1 cellular context compared by ENCODE assay signal in the genomic region with DNA sequence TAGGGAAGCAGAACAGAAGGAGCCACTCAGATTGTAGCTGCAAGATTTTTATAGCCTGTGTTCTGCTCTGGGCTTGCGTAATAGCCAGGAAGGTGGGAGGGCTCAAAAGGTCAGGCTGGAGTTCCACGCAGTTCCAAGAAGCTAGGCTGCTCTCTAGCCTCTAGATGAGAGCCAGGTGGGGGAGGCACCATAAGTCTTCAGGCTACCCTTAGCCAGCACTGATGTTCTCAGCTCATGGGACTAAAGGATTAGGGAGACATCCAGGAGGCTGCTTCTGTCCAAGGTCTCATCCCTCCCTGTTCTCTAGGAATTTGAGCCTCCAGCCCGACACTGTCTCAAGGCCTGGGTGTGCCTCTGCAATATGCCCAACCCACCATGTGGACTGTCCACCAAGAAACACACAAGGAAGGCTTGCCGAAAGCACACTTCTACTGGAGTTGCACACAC.
A peak's percentile ranks its signal among the peaks of the same experiment; 100 is the strongest.
TF ChIP-seq lines count a peak whose summit lies in the region.

No MANE protein-coding gene starts in this region.

TF ChIP-seq in HepG2, 621 proteins besides CTCF, POLR2A, EP300 and RAD21 (continues in another document):
- TF ChIP-seq ATF7 (IDR thresholded peaks at IDR 0.05) (no peak), ATF7 (CRISPR knock-in tag; IDR thresholded peaks at IDR 0.05) (no peak), GATAD1 (CRISPR knock-in tag; IDR thresholded peaks at IDR 0.05) (no peak), MAFF (IDR thresholded peaks at IDR 0.05; ENCODE audit: low read depth, low read length) (no peak), ZNF609 (CRISPR knock-in tag; IDR thresholded peaks at IDR 0.05; ENCODE audit: borderline replicate concordance) (no peak; the same call in 1 of the 2 replicates), SALL2 (CRISPR knock-in tag; IDR thresholded peaks at IDR 0.05) (no peak), ZNF205 (CRISPR knock-in tag; IDR thresholded peaks at IDR 0.05) (no peak), NPAS2 (CRISPR knock-in tag; IDR thresholded peaks at IDR 0.05; ENCODE audit: borderline replicate concordance) (no peak), FOXA1 (IDR thresholded peaks at IDR 0.05) (no peak), FOXA1 (CRISPR knock-in tag; IDR thresholded peaks at IDR 0.05) (no peak), HNF1B (CRISPR knock-in tag; IDR thresholded peaks at IDR 0.05) (no peak), CEBPG (CRISPR knock-in tag; IDR thresholded peaks at IDR 0.05) (peak; percentile 94), GMEB1 (CRISPR knock-in tag; IDR thresholded peaks at IDR 0.05; ENCODE audit: borderline replicate concordance) (no peak), PAF1 (CRISPR knock-in tag; IDR thresholded peaks at IDR 0.05) (no peak), SOX13 (IDR thresholded peaks at IDR 0.05) (no peak), SOX13 (CRISPR knock-in tag; conservative IDR thresholded peaks at IDR 0.05 in 1 of 2, IDR thresholded peaks at IDR 0.05 in 1 of 2) (no peak), ZNF597 (CRISPR knock-in tag; IDR thresholded peaks at IDR 0.05) (no peak), TRIM24 (CRISPR knock-in tag; IDR thresholded peaks at IDR 0.05) (no peak), NCOR1 (IDR thresholded peaks at IDR 0.05; ENCODE audit: borderline replicate concordance, low read length) (no peak), KDM5B (CRISPR knock-in tag; IDR thresholded peaks at IDR 0.05; ENCODE audit: borderline replicate concordance) (no peak), MYC (CRISPR knock-in tag; IDR thresholded peaks at IDR 0.05; ENCODE audit: borderline replicate concordance) (no peak), YY1 (IDR thresholded peaks at IDR 0.05; ENCODE audit: insufficient read depth, insufficient replicate concordance, low read depth, low read length) (no peak), YEATS2 (CRISPR knock-in tag; IDR thresholded peaks at IDR 0.05; ENCODE audit: borderline replicate concordance) (no peak), ZNF350 (CRISPR knock-in tag; IDR thresholded peaks at IDR 0.05; ENCODE audit: borderline replicate concordance, low read depth) (0 out of 2 replicates have a peak, but pooled peaks have one; percentile 7), KIAA2018 (CRISPR knock-in tag; IDR thresholded peaks at IDR 0.05; ENCODE audit: borderline replicate concordance) (no peak), HDAC1 (CRISPR knock-in tag; IDR thresholded peaks at IDR 0.05) (peak; percentile 59), ZNF639 (CRISPR knock-in tag; conservative IDR thresholded peaks at IDR 0.05) (no peak), TBX2 (CRISPR knock-in tag; IDR thresholded peaks at IDR 0.05; ENCODE audit: borderline replicate concordance) (no peak), SMAD9 (CRISPR knock-in tag; IDR thresholded peaks at IDR 0.05) (no peak), ATF2 (CRISPR knock-in tag; IDR thresholded peaks at IDR 0.05) (no peak), NFIC (IDR thresholded peaks at IDR 0.05; ENCODE audit: low read length) (no peak), CHD4 (IDR thresholded peaks at IDR 0.05; ENCODE audit: borderline replicate concordance, low read length) (no peak)
- TF ChIP-seq, protein P1, sequence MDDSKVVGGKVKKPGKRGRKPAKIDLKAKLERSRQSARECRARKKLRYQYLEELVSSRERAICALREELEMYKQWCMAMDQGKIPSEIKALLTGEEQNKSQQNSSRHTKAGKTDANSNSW (CRISPR knock-in tag; IDR thresholded peaks at IDR 0.05; ENCODE audit: borderline replicate concordance): no peak
- TF ChIP-seq, protein P2, sequence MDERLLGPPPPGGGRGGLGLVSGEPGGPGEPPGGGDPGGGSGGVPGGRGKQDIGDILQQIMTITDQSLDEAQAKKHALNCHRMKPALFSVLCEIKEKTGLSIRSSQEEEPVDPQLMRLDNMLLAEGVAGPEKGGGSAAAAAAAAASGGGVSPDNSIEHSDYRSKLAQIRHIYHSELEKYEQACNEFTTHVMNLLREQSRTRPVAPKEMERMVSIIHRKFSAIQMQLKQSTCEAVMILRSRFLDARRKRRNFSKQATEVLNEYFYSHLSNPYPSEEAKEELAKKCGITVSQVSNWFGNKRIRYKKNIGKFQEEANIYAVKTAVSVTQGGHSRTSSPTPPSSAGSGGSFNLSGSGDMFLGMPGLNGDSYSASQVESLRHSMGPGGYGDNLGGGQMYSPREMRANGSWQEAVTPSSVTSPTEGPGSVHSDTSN (CRISPR knock-in tag; IDR thresholded peaks at IDR 0.05): no peak
